In genomic region chr19:41883821-41884733, GRCh38 we compare ENCODE assay signal across 8 cellular contexts. TPM values are rescaled to one million over a fixed set of nuclear protein-coding genes. Genes with fewer than 3 reads are reported as not detected.
A peak's percentile ranks its signal among the peaks of the same experiment; 100 is the strongest.
DNase-seq lines count a peak whose midpoint lies in the region; ATAC-seq and TF ChIP-seq lines count a peak whose summit lies in the region.

No MANE protein-coding gene starts in this region.

- TF ChIP-seq CTCF in IMR-90 (conservative IDR thresholded peaks at IDR 0.05; ENCODE audit: low read depth, low read length), result peak; percentile 23; the same call in 1 of the 2 replicates

- H2AK5ac ChIP-seq in IMR-90 (ENCODE audit: low read depth, low read length), result peak overlapping the region; percentile 94

- H3K36me3 ChIP-seq in IMR-90 (ENCODE audit: control insufficient read depth, insufficient read depth, low read length) (peaks cover 9% of the 10 kb centered on the region; the same call in 1 of the 2 replicates), mucosa of stomach (ENCODE audit: control insufficient read depth, insufficient read depth, low read length) (peaks cover 2% of the 10 kb centered on the region)

- H3K4me2 ChIP-seq in IMR-90 (ENCODE audit: low read depth, low read length), result peak overlapping the region; percentile 94

- peak overlapping the region; percentile 99 for H2AK9ac ChIP-seq in IMR-90 (replicated peaks; ENCODE audit: low read depth, low read length, poor library complexity)

- no peak overlapping the region for H2BK15ac ChIP-seq in IMR-90 (ENCODE audit: low read depth, low read length)

- H3K18ac ChIP-seq in IMR-90 (ENCODE audit: low read depth, low read length), result no peak overlapping the region

- H3K4me3 ChIP-seq in IMR-90 (ENCODE audit: insufficient read depth, low read depth, low read length) (peak overlapping the region; percentile 95), mucosa of stomach (ENCODE audit: low read length) (peak overlapping the region; percentile 85)

- H2BK20ac ChIP-seq in IMR-90 (ENCODE audit: low read depth, low read length), result no peak overlapping the region

- H4K20me1 ChIP-seq in IMR-90 (ENCODE audit: insufficient read depth, low read length), result peaks cover 25% of the 10 kb centered on the region; the same call in 1 of the 2 replicates

- peak; percentile 98 for DNase-seq in DMS153 (lab: John Stamatoyannopoulos, UW)
- peak; percentile 96 for DNase-seq in IMR-90
- DNase-seq in OCI-M2 (lab: John Stamatoyannopoulos, UW; ENCODE audit: unreplicated experiment), result peak; percentile 65
- peak; percentile 89 for DNase-seq in activated T-cell treated with anti-CD3 and anti-CD28 coated beads, Interleukin-2, amount 50 U/mL, for 1 hour
- peak; percentile 97 to 98 for DNase-seq in erythroblast (lab: John Stamatoyannopoulos, UW)
- peak; percentile 94 for DNase-seq in stimulated activated CD8-positive, alpha-beta memory T cell treated with anti-CD3 and anti-CD28 coated beads, Interleukin-4, amount 100 ng/mL, for 48 hours

- peak overlapping the region; percentile 89 for H2AFZ ChIP-seq in IMR-90 (replicated peaks; ENCODE audit: low read length, poor library complexity)

- POLR2A ChIA-PET in IMR-90 (lab: Charles Lee; ENCODE audit: unreplicated experiment), result no interaction called here

- H3K27ac ChIP-seq in IMR-90 (ENCODE audit: insufficient read depth, low read length), result peak overlapping the region; percentile 67

- TF ChIP-seq RAD21 in IMR-90 (IDR thresholded peaks at IDR 0.05; ENCODE audit: low read length), result no peak

- TSS peak; percentile 39 for BruUV-seq in IMR-90 (replicated peaks; lab: Mats Ljungman, UMichigan)

- peak overlapping the region; percentile 69 for H4K91ac ChIP-seq in IMR-90 (ENCODE audit: insufficient read depth, low read depth, low read length)

- H2BK5ac ChIP-seq in IMR-90 (ENCODE audit: low read depth, low read length, poor library complexity, severe bottlenecking), result no peak overlapping the region

- peak overlapping the region; percentile 83 for H3K56ac ChIP-seq in IMR-90 (ENCODE audit: extremely low read depth, insufficient read depth, low read length)

- CTCF ChIA-PET in IMR-90 (lab: Yijun Ruan, JAX), result interaction anchor here (0.6 kb wide), 1 partner anchor 739 kb away, joined by 3 read pairs; no protein-coding TSS in a partner anchor

- peak overlapping the region; percentile 70 for H4K5ac ChIP-seq in IMR-90 (ENCODE audit: low read depth, low read length)

- H3K9ac ChIP-seq in IMR-90 (ENCODE audit: low read depth, low read length) (peak overlapping the region; percentile 93), mucosa of stomach (ENCODE audit: low read length) (peak overlapping the region; percentile 95)

- TF ChIP-seq POLR2A in IMR-90 (IDR thresholded peaks at IDR 0.05; ENCODE audit: low read depth, low read length), result peak; percentile 77
- TF ChIP-seq POLR2A in erythroblast (IDR thresholded peaks at IDR 0.05; ENCODE audit: low read length), result peak; percentile 66

- H3K4ac ChIP-seq in IMR-90 (ENCODE audit: low read depth, low read length), result peak overlapping the region; percentile 75

- no peak overlapping the region for H2BK120ac ChIP-seq in IMR-90 (ENCODE audit: low read depth, low read length)

- no peaks in the 10 kb centered on the region for H3K9me3 ChIP-seq in IMR-90 (ENCODE audit: control insufficient read depth, insufficient read depth, low read length)
- H3K9me3 ChIP-seq in mucosa of stomach (ENCODE audit: control insufficient read depth, low read length), result no peaks in the 10 kb centered on the region

- H3K4me1 ChIP-seq in IMR-90 (ENCODE audit: control insufficient read depth, insufficient read depth, low read length) (peaks cover 8% of the 10 kb centered on the region), mucosa of stomach (ENCODE audit: control insufficient read depth, insufficient read depth, low read length) (peaks cover 40% of the 10 kb centered on the region)

- intact Hi-C loops in IMR-90 (cut with micrococcal nuclease), result loop anchor here (5.0 to 10.0 kb wide), 2 partner anchors 48 to 151 kb away; no protein-coding TSS in a partner anchor

- H3K79me1 ChIP-seq in IMR-90 (ENCODE audit: low read depth in 1 of 2, low read length in 2 of 2), result peaks cover 32 to 54% of the 10 kb centered on the region in 2 experiments

- WGBS in IMR-90 (ENCODE audit: extremely low coverage in 2 of 2, insufficient read length in 1 of 2), 2 experiments, result 1% methylated on average over 30 of the region's 66 CpGs; no CpG with 5 or more reads in 1 of the 2 experiments

- ATAC-seq in GM21528 (IDR thresholded peaks at IDR 0.05; ENCODE audit: low FRiP score, unreplicated experiment), result peak; percentile 62
- peak; percentile 97 for ATAC-seq in IMR-90 (ENCODE audit: low read depth)

- H3K23ac ChIP-seq in IMR-90 (ENCODE audit: low read depth, low read length), result peak overlapping the region; percentile 73

- H3K14ac ChIP-seq in IMR-90 (replicated peaks; ENCODE audit: low read depth, low read length), result peak overlapping the region; percentile 77

- peak overlapping the region; percentile 94 to 98 for H4K8ac ChIP-seq in IMR-90 (ENCODE audit: low read depth in 2 of 2, low read length in 2 of 2)

- dilution Hi-C loops in IMR-90 (cut with HindIII; ENCODE audit: low sequenced_read_pairs, unreplicated experiment), result no loop called here

- H3K27me3 ChIP-seq in IMR-90 (ENCODE audit: control insufficient read depth, insufficient read depth, low read length) (no peaks in the 10 kb centered on the region), mucosa of stomach (ENCODE audit: control insufficient read depth, insufficient read depth, low read length) (no peaks in the 10 kb centered on the region)

- peaks cover 14% of the 10 kb centered on the region for H3K9me1 ChIP-seq in IMR-90 (ENCODE audit: insufficient read depth, low read length)

- in situ Hi-C loops in IMR-90 (cut with MboI; ENCODE audit: low sequenced_read_pairs), result loop anchor here (5.0 kb wide), 1 partner anchor 63 kb away; no protein-coding TSS in a partner anchor

TF ChIP-seq in IMR-90, 13 proteins besides CTCF, POLR2A, EP300 and RAD21:
- TF ChIP-seq MAZ (IDR thresholded peaks at IDR 0.05; ENCODE audit: borderline replicate concordance, low read depth, low read length) (peak; percentile 99), RCOR1 (IDR thresholded peaks at IDR 0.05; ENCODE audit: insufficient replicate concordance, low read length) (peak; percentile 95), MXI1 (IDR thresholded peaks at IDR 0.05; ENCODE audit: borderline replicate concordance, low read depth, low read length) (peak; percentile 69), ELK1 (IDR thresholded peaks at IDR 0.05; ENCODE audit: borderline replicate concordance, low read depth, low read length) (no peak), FOS (IDR thresholded peaks at IDR 0.05; ENCODE audit: low read depth, low read length) (no peak)
TF ChIP-seq in IMR-90: peak in this region for 3.

RNA-seq across cellular contexts. Expression of gene ARHGEF1, which starts 1.1 kb away (rescaled TPM):
- 11.5 and 12.5 TPM in 2 replicates for total RNA-seq in IMR-90 (2012; rRNA removed)
- 47.1 and 51.2 TPM in 2 replicates for polyA plus RNA-seq in IMR-90 (2012; rRNA removed)
- 42.5 and 58.8 TPM in 2 replicates for polyA plus RNA-seq in IMR-90 (2012; cell fraction: cytosol; rRNA removed)
- polyA plus RNA-seq in IMR-90 (2012; cell fraction: nucleus; rRNA removed; ENCODE audit: low replicate concordance), result 228 and 380 TPM in 2 replicates

RNA-seq across cellular contexts. Expression of gene CD79A, which starts 7.0 kb away (rescaled TPM):
- total RNA-seq in IMR-90 (2012; rRNA removed), result not detected in 2 replicates
- 0.19 and 0.24 TPM in 2 replicates for polyA plus RNA-seq in IMR-90 (2012; rRNA removed)
- 0.10 and 0.37 TPM in 2 replicates for polyA plus RNA-seq in IMR-90 (2012; cell fraction: cytosol; rRNA removed)
- 0.06 and 0.25 TPM in 2 replicates for polyA plus RNA-seq in IMR-90 (2012; cell fraction: nucleus; rRNA removed; ENCODE audit: low replicate concordance)

RNA-seq across cellular contexts. Expression of gene RPS19, which starts 24.0 kb away (rescaled TPM):
- total RNA-seq in IMR-90 (2012; rRNA removed), result 230 and 299 TPM in 2 replicates
- polyA plus RNA-seq in IMR-90 (2012; rRNA removed), result 1,882 and 3,988 TPM in 2 replicates
- 1,236 and 2,903 TPM in 2 replicates for polyA plus RNA-seq in IMR-90 (2012; cell fraction: cytosol; rRNA removed)
- 465 and 1,276 TPM in 2 replicates for polyA plus RNA-seq in IMR-90 (2012; cell fraction: nucleus; rRNA removed; ENCODE audit: low replicate concordance)

RNA-seq across cellular contexts. Expression of gene DMRTC2, which starts 39.2 kb away (rescaled TPM):
- total RNA-seq in IMR-90 (2012; rRNA removed), result not detected in 2 replicates
- polyA plus RNA-seq in IMR-90 (2012; rRNA removed), result not detected in 2 replicates
- not detected in 2 replicates for polyA plus RNA-seq in IMR-90 (2012; cell fraction: cytosol; rRNA removed)
- not detected in 2 replicates for polyA plus RNA-seq in IMR-90 (2012; cell fraction: nucleus; rRNA removed; ENCODE audit: low replicate concordance)

RNA-seq across cellular contexts. Expression of gene LYPD4, which starts 39.6 kb away (rescaled TPM):
- total RNA-seq in IMR-90 (2012; rRNA removed), result not detected in 2 replicates
- not detected in 2 replicates for polyA plus RNA-seq in IMR-90 (2012; rRNA removed)
- polyA plus RNA-seq in IMR-90 (2012; cell fraction: cytosol; rRNA removed), result not detected in 2 replicates
- not detected in 2 replicates for polyA plus RNA-seq in IMR-90 (2012; cell fraction: nucleus; rRNA removed; ENCODE audit: low replicate concordance)

Comparison
In these comparisons a context has a peak if more than half of its experiments do, and no peak if none do; other contexts are left out.
1. Peak in every context shown above with its lines: DNase-seq, ATAC-seq, H3K4me3 ChIP-seq and H3K27ac ChIP-seq.